ENCODE assay signal across 1 cellular context in genomic region chr5:157821405-157821804, GRCh38.
TF ChIP-seq lines count a peak whose summit lies in the region.

No MANE protein-coding gene starts in this region.

TF ChIP-seq in GM23338, 12 proteins besides CTCF, POLR2A, EP300 and RAD21:
- TF ChIP-seq, protein P1, sequence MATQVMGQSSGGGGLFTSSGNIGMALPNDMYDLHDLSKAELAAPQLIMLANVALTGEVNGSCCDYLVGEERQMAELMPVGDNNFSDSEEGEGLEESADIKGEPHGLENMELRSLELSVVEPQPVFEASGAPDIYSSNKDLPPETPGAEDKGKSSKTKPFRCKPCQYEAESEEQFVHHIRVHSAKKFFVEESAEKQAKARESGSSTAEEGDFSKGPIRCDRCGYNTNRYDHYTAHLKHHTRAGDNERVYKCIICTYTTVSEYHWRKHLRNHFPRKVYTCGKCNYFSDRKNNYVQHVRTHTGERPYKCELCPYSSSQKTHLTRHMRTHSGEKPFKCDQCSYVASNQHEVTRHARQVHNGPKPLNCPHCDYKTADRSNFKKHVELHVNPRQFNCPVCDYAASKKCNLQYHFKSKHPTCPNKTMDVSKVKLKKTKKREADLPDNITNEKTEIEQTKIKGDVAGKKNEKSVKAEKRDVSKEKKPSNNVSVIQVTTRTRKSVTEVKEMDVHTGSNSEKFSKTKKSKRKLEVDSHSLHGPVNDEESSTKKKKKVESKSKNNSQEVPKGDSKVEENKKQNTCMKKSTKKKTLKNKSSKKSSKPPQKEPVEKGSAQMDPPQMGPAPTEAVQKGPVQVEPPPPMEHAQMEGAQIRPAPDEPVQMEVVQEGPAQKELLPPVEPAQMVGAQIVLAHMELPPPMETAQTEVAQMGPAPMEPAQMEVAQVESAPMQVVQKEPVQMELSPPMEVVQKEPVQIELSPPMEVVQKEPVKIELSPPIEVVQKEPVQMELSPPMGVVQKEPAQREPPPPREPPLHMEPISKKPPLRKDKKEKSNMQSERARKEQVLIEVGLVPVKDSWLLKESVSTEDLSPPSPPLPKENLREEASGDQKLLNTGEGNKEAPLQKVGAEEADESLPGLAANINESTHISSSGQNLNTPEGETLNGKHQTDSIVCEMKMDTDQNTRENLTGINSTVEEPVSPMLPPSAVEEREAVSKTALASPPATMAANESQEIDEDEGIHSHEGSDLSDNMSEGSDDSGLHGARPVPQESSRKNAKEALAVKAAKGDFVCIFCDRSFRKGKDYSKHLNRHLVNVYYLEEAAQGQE (IDR thresholded peaks at IDR 0.05; ENCODE audit: unreplicated experiment) = no peak
- TF ChIP-seq, protein P2, sequence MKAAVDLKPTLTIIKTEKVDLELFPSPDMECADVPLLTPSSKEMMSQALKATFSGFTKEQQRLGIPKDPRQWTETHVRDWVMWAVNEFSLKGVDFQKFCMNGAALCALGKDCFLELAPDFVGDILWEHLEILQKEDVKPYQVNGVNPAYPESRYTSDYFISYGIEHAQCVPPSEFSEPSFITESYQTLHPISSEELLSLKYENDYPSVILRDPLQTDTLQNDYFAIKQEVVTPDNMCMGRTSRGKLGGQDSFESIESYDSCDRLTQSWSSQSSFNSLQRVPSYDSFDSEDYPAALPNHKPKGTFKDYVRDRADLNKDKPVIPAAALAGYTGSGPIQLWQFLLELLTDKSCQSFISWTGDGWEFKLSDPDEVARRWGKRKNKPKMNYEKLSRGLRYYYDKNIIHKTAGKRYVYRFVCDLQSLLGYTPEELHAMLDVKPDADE (IDR thresholded peaks at IDR 0.05) = no peak
- TF ChIP-seq EZH2 (IDR thresholded peaks at IDR 0.05; ENCODE audit: low read depth, unreplicated experiment) (no peak), EZH2phosphoT487 (IDR thresholded peaks at IDR 0.05; ENCODE audit: unreplicated experiment) (no peak), POLR2AphosphoS5 (IDR thresholded peaks at IDR 0.05; ENCODE audit: low read depth) (no peak), NANOG (IDR thresholded peaks at IDR 0.05; ENCODE audit: borderline replicate concordance) (no peak), ZNF331 (CRISPR knock-in tag; IDR thresholded peaks at IDR 0.05; ENCODE audit: low read depth) (no peak), STAT1 (IDR thresholded peaks at IDR 0.05; ENCODE audit: unreplicated experiment) (no peak), JUNB (IDR thresholded peaks at IDR 0.05; ENCODE audit: unreplicated experiment) (no peak)
